In genomic region chr16:2481676-2482075, GRCh38 we compare ENCODE assay signal across 1 cellular context.
TF ChIP-seq lines count a peak whose summit lies in the region.

No MANE protein-coding gene starts in this region.

TF ChIP-seq in WTC11, 78 proteins besides CTCF, POLR2A, EP300 and RAD21:
- TF ChIP-seq MLX (CRISPR knock-in tag; IDR thresholded peaks at IDR 0.05) (no peak), E2F5 (CRISPR knock-in tag; IDR thresholded peaks at IDR 0.05) (no peak), ZNF121 (CRISPR knock-in tag; IDR thresholded peaks at IDR 0.05) (no peak), ZNF219 (CRISPR knock-in tag; IDR thresholded peaks at IDR 0.05; ENCODE audit: borderline replicate concordance) (no peak), SMAD4 (CRISPR knock-in tag; IDR thresholded peaks at IDR 0.05) (no peak), EMX1 (CRISPR knock-in tag; IDR thresholded peaks at IDR 0.05) (no peak), KAT7 (CRISPR knock-in tag; IDR thresholded peaks at IDR 0.05; ENCODE audit: borderline replicate concordance) (no peak), ZNF396 (CRISPR knock-in tag; IDR thresholded peaks at IDR 0.05; ENCODE audit: borderline replicate concordance) (no peak), E2F1 (CRISPR knock-in tag; IDR thresholded peaks at IDR 0.05) (no peak), TEAD1 (CRISPR knock-in tag; IDR thresholded peaks at IDR 0.05) (no peak), ZNF416 (CRISPR knock-in tag; IDR thresholded peaks at IDR 0.05) (no peak), ATF3 (CRISPR knock-in tag; conservative IDR thresholded peaks at IDR 0.05) (no peak), ZNF532 (CRISPR knock-in tag; IDR thresholded peaks at IDR 0.05; ENCODE audit: borderline replicate concordance) (no peak), STAT6 (CRISPR knock-in tag; conservative IDR thresholded peaks at IDR 0.05; ENCODE audit: low read depth) (no peak), MXD4 (CRISPR knock-in tag; IDR thresholded peaks at IDR 0.05; ENCODE audit: borderline replicate concordance) (no peak), AR (CRISPR knock-in tag; IDR thresholded peaks at IDR 0.05) (no peak), FOXK1 (CRISPR knock-in tag; IDR thresholded peaks at IDR 0.05) (no peak), ZNF232 (CRISPR knock-in tag; IDR thresholded peaks at IDR 0.05) (no peak)
TF ChIP-seq in WTC11: peak in this region for 0.
